In genomic region chr1:33443067-33443704, GRCh38 we compare ENCODE assay signal across 15 cellular contexts. TPM values are rescaled to one million over a fixed set of nuclear protein-coding genes. Genes with fewer than 3 reads are reported as not detected.
DNase-seq lines count a peak whose midpoint lies in the region; ATAC-seq, FAIRE-seq and TF ChIP-seq lines count a peak whose summit lies in the region.
"Had no signal": no experiment of that assay in that cellular context is flagged by ENCODE, and none has a peak within 500 bp of the region (broad histone marks: within the 10 kb centered on the region; RNA-seq: fewer than 3 reads in every experiment).

No MANE protein-coding gene starts in this region.

- H3K36me3 ChIP-seq in Karpas-422 (ENCODE audit: insufficient read depth, low read length) (no peaks in the 10 kb centered on the region), astrocyte (ENCODE audit: insufficient read depth, low read length) (no peaks in the 10 kb centered on the region), keratinocyte (ENCODE audit: control insufficient read depth in 2 of 2, extremely low read depth in 1 of 2, insufficient read depth in 2 of 2, low read length in 2 of 2) (no peaks in the 10 kb centered on the region), skeletal muscle satellite cell (ENCODE audit: insufficient read depth, low read length) (no peaks in the 10 kb centered on the region)
- H3K36me3 ChIP-seq: prostate gland, SJCRH30, tibial artery had no signal

- H3K4me3 ChIP-seq in Karpas-422 (ENCODE audit: low read length) (no peak overlapping the region), astrocyte (ENCODE audit: insufficient read depth, low read depth, low read length) (no peak overlapping the region), keratinocyte (ENCODE audit: control insufficient read depth in 2 of 3, extremely low read depth in 1 of 3, insufficient read depth in 2 of 3, low read depth in 1 of 3, low read length in 3 of 3) (no peak overlapping the region), skeletal muscle satellite cell (ENCODE audit: low read length) (no peak overlapping the region)
- H3K4me3 ChIP-seq: prostate gland, SJCRH30, tibial artery had no signal

- no peak overlapping the region for H3K4me2 ChIP-seq in Karpas-422 (ENCODE audit: low read depth, low read length, poor library complexity, severe bottlenecking)
- H3K4me2 ChIP-seq in astrocyte (ENCODE audit: low read length): peak overlapping the region; percentile 11
- H3K4me2 ChIP-seq in keratinocyte (ENCODE audit: control insufficient read depth, extremely low read depth, insufficient read depth, low read depth, low read length): no peak overlapping the region
- H3K4me2 ChIP-seq in skeletal muscle satellite cell (ENCODE audit: low read length): peak overlapping the region; percentile 25

- no peak for ATAC-seq in GM21723 (IDR thresholded peaks at IDR 0.05; ENCODE audit: unreplicated experiment)

- TF ChIP-seq CTCF in astrocyte (IDR thresholded peaks at IDR 0.05; ENCODE audit: insufficient read depth, low read depth, low read length): no peak
- no peak for TF ChIP-seq CTCF in keratinocyte (optimal IDR thresholded peaks at IDR 0.05 in 1 of 3, IDR thresholded peaks at IDR 0.05 in 1 of 3, conservative IDR thresholded peaks at IDR 0.05 in 1 of 3; ENCODE audit: extremely low read depth in 1 of 3, insufficient read depth in 2 of 3, low read length in 3 of 3)
- no peak for TF ChIP-seq CTCF in type B pancreatic cell (conservative IDR thresholded peaks at IDR 0.05)

- H3K27me3 ChIP-seq in Karpas-422 (ENCODE audit: low read length) (no peaks in the 10 kb centered on the region), astrocyte (ENCODE audit: insufficient read depth, low read length) (no peaks in the 10 kb centered on the region), keratinocyte (ENCODE audit: control insufficient read depth, extremely low read depth, insufficient read depth, low read length) (no peaks in the 10 kb centered on the region), skeletal muscle satellite cell (ENCODE audit: control insufficient read depth, insufficient read depth, low read length) (no peaks in the 10 kb centered on the region)
- H3K27me3 ChIP-seq: SJCRH30, tibial artery had no signal

- H3K9me1 ChIP-seq in keratinocyte (ENCODE audit: control insufficient read depth, extremely low read depth, insufficient read depth, low read length): no peaks in the 10 kb centered on the region

- FAIRE-seq in astrocyte (lab: Jason Lieb, UNC) (peak; percentile 29), keratinocyte (lab: Jason Lieb, UNC) (peak; percentile 74)
- FAIRE-seq: G401.6 had no signal

- H3K9me3 ChIP-seq in Karpas-422 (ENCODE audit: low read length) (no peaks in the 10 kb centered on the region), astrocyte (ENCODE audit: insufficient read depth, low read depth, low read length) (no peaks in the 10 kb centered on the region), keratinocyte (ENCODE audit: control insufficient read depth, low read depth, low read length) (no peaks in the 10 kb centered on the region), skeletal muscle satellite cell (replicated peaks; ENCODE audit: low read length) (no peaks in the 10 kb centered on the region)
- H3K9me3 ChIP-seq: prostate gland, SJCRH30, tibial artery had no signal

- no peaks in the 10 kb centered on the region for H3K9me2 ChIP-seq in Karpas-422 (replicated peaks; ENCODE audit: insufficient read depth, low read length)

- H3K79me2 ChIP-seq in Karpas-422 (ENCODE audit: low read length) (no peaks in the 10 kb centered on the region), astrocyte (ENCODE audit: insufficient read depth, low read length) (no peaks in the 10 kb centered on the region), keratinocyte (ENCODE audit: control insufficient read depth, insufficient read depth, low read length) (no peaks in the 10 kb centered on the region)

- H3K27ac Mint-ChIP-seq in astrocyte (ENCODE audit: unreplicated experiment) (peak overlapping the region; percentile 59), type B pancreatic cell (no peak overlapping the region)
- H3K27ac Mint-ChIP-seq: CD4-positive, CD25-positive, alpha-beta regulatory T cell had no signal

- H4K20me1 ChIP-seq in Karpas-422 (ENCODE audit: insufficient read depth, low read depth, low read length) (no peaks in the 10 kb centered on the region), astrocyte (ENCODE audit: insufficient read depth, low read length) (no peaks in the 10 kb centered on the region), keratinocyte (ENCODE audit: control insufficient read depth, extremely low read depth, insufficient read depth, low read length) (no peaks in the 10 kb centered on the region)

- H3K4me1 ChIP-seq in Karpas-422 (ENCODE audit: low read length) (peaks cover 8% of the 10 kb centered on the region; the same call in 1 of the 2 replicates), astrocyte (ENCODE audit: insufficient read depth, low read length) (peaks cover 13% of the 10 kb centered on the region), keratinocyte (ENCODE audit: control insufficient read depth, extremely low read depth, insufficient read depth, low read length) (peaks cover 56% of the 10 kb centered on the region), skeletal muscle satellite cell (ENCODE audit: control insufficient read depth, insufficient read depth, low read length) (peaks cover 28% of the 10 kb centered on the region)
- H3K4me1 ChIP-seq: prostate gland, tibial artery had no signal

- no peak overlapping the region for H3K4me3 Mint-ChIP-seq in astrocyte (ENCODE audit: unreplicated experiment)
- no peak overlapping the region for H3K4me3 Mint-ChIP-seq in type B pancreatic cell
- H3K4me3 Mint-ChIP-seq: CD4-positive, CD25-positive, alpha-beta regulatory T cell had no signal

- peaks cover 10% of the 10 kb centered on the region for H3K27me3 Mint-ChIP-seq in astrocyte (ENCODE audit: low read depth, unreplicated experiment)
- H3K27me3 Mint-ChIP-seq in type B pancreatic cell: peaks cover 8% of the 10 kb centered on the region

- H3K4me1 Mint-ChIP-seq in astrocyte (ENCODE audit: low read depth, unreplicated experiment): peaks cover 17% of the 10 kb centered on the region
- H3K4me1 Mint-ChIP-seq in type B pancreatic cell (ENCODE audit: unreplicated experiment): peaks cover 28% of the 10 kb centered on the region

- dilution Hi-C loops in keratinocyte (cut with MboI; ENCODE audit: extremely low pct_ligation_motif_present, low sequenced_read_pairs): no loop called here

- H3K9ac ChIP-seq in Karpas-422 (ENCODE audit: low read length): no peak overlapping the region
- H3K9ac ChIP-seq in astrocyte (ENCODE audit: low read length): no peak overlapping the region
- no peak overlapping the region for H3K9ac ChIP-seq in keratinocyte (ENCODE audit: control insufficient read depth, extremely low read depth, insufficient read depth, low read length)
- H3K9ac ChIP-seq in skeletal muscle satellite cell (ENCODE audit: low read depth, low read length): no peak overlapping the region

- H3K9me3 Mint-ChIP-seq in astrocyte (ENCODE audit: unreplicated experiment): peaks cover 2% of the 10 kb centered on the region
- no peaks in the 10 kb centered on the region for H3K9me3 Mint-ChIP-seq in type B pancreatic cell

- no peak overlapping the region for H3K27ac ChIP-seq in Karpas-422 (ENCODE audit: low read length)
- H3K27ac ChIP-seq in astrocyte (ENCODE audit: low read depth, low read length): no peak overlapping the region
- H3K27ac ChIP-seq in keratinocyte (ENCODE audit: control insufficient read depth, insufficient read depth, low read length): no peak overlapping the region
- H3K27ac ChIP-seq: SJCRH30, tibial artery had no signal

- DNase-seq in Karpas-422 (no peak), astrocyte (ENCODE audit: low read depth) (peak; percentile 64), keratinocyte (ENCODE audit: low read depth, low spot score) (no peak), type B pancreatic cell (ENCODE audit: extremely low spot score, unreplicated experiment) (no peak), NCI-H2029 treated with DMSO at 0.1 percent for 48 hours (lab: John Stamatoyannopoulos, UW) (no peak)
- DNase-seq: activated CD8-positive, alpha-beta memory T cell treated with anti-CD3 and anti-CD28 coated beads for 24 hours; CD4-positive, CD25-positive, alpha-beta regulatory T cell; effector CD8-positive, alpha-beta T cell; SJCRH30; stimulated activated CD4-positive, alpha-beta T cell treated with anti-CD3 and anti-CD28 coated beads, Interleukin-2, amount 100 ng/mL, for 48 hours; tibial artery had no signal

- H2AFZ ChIP-seq in Karpas-422 (ENCODE audit: low read length): 0 out of 2 replicates have a peak overlapping the region, but pooled peaks have one; percentile 63
- peak overlapping the region; percentile 15 for H2AFZ ChIP-seq in astrocyte (ENCODE audit: low read depth, low read length)
- peak overlapping the region; percentile 4 for H2AFZ ChIP-seq in keratinocyte (ENCODE audit: control insufficient read depth, low read length)

- no peaks in the 10 kb centered on the region for H3K36me3 Mint-ChIP-seq in astrocyte (ENCODE audit: low read depth, unreplicated experiment)
- no peaks in the 10 kb centered on the region for H3K36me3 Mint-ChIP-seq in type B pancreatic cell

RNA-seq across cellular contexts. Expression of gene PHC2, which starts 12.3 kb away (rescaled TPM):
- total RNA-seq in Karpas-422 (2014; rRNA removed; shearing (Covaris generic); ENCODE audit: low replicate concordance): 54.3 and 79.5 TPM in 2 replicates
- total RNA-seq in astrocyte (112 and 113 TPM in 2 replicates), type B pancreatic cell (ENCODE audit: low replicate concordance) (80.5 and 106 TPM in 2 replicates)
- polyA plus RNA-seq in keratinocyte: 34.7 to 101 TPM (median 51.7 TPM) in 3 replicates
- 9.3 TPM for polyA plus RNA-seq in keratinocyte (2011; ENCODE audit: low read depth)
- 52.3 and 70.5 TPM in 2 replicates for polyA plus RNA-seq in keratinocyte (2011; cell fraction: cytosol; rRNA removed)
- polyA plus RNA-seq in keratinocyte (2011; cell fraction: nucleus; rRNA removed): 68.4 and 96.8 TPM in 2 replicates
- polyA plus RNA-seq in keratinocyte (2012; ENCODE audit: low replicate concordance): 27.0 and 85.4 TPM in 2 replicates
- polyA minus RNA-seq in keratinocyte: 30.3 to 158 TPM (median 46.7 TPM) in 3 replicates
- polyA minus RNA-seq in keratinocyte (2011; cell fraction: cytosol; rRNA and poly(A)+ RNA removed): 40.1 TPM
- polyA minus RNA-seq in keratinocyte (2011; cell fraction: nucleus; rRNA and poly(A)+ RNA removed): 26.6 and 30.7 TPM in 2 replicates
- 112 and 127 TPM in 2 replicates for total RNA-seq in skeletal muscle satellite cell (2012; rRNA removed)

RNA-seq across cellular contexts. Expression of gene ZSCAN20, which starts 29.3 kb away (rescaled TPM):
- total RNA-seq in Karpas-422 (2014; rRNA removed; shearing (Covaris generic); ENCODE audit: low replicate concordance): 5.0 and 8.4 TPM in 2 replicates
- total RNA-seq in astrocyte (5.2 and 6.9 TPM in 2 replicates), type B pancreatic cell (ENCODE audit: low replicate concordance) (6.6 and 8.6 TPM in 2 replicates)
- 2.1 to 3.1 TPM (median 2.7 TPM) in 3 replicates for polyA plus RNA-seq in keratinocyte
- polyA plus RNA-seq in keratinocyte (2011; ENCODE audit: low read depth): 0.84 TPM
- 1.0 and 1.7 TPM in 2 replicates for polyA plus RNA-seq in keratinocyte (2011; cell fraction: cytosol; rRNA removed)
- polyA plus RNA-seq in keratinocyte (2011; cell fraction: nucleus; rRNA removed): 6.2 and 6.3 TPM in 2 replicates
- polyA plus RNA-seq in keratinocyte (2012; ENCODE audit: low replicate concordance): 1.5 and 1.9 TPM in 2 replicates
- 3.9 to 7.6 TPM (median 6.4 TPM) in 3 replicates for polyA minus RNA-seq in keratinocyte
- 6.1 TPM for polyA minus RNA-seq in keratinocyte (2011; cell fraction: cytosol; rRNA and poly(A)+ RNA removed)
- 8.7 and 14.6 TPM in 2 replicates for polyA minus RNA-seq in keratinocyte (2011; cell fraction: nucleus; rRNA and poly(A)+ RNA removed)
- total RNA-seq in skeletal muscle satellite cell (2012; rRNA removed): 8.3 and 8.9 TPM in 2 replicates

Comparison
In these comparisons a context has a peak if more than half of its experiments do, and no peak if none do; other contexts are left out.
1. H2AFZ ChIP-seq: peak in every context shown above with its lines; median percentile 63 in Karpas-422; 15 in astrocyte; 4 in keratinocyte.
2. H3K4me2 ChIP-seq: peak in astrocyte (single experiment) and skeletal muscle satellite cell (single experiment); none in Karpas-422 (single experiment) and keratinocyte (single experiment).